1 cellular context compared by ENCODE assay signal in genomic region chr6:73394577-73395354, GRCh38.
TF ChIP-seq lines count a peak whose summit lies in the region.

DDX43 (plus strand) TSS chr6:73394828; CDS start chr6:73394906, 78 bp downstream.

TF ChIP-seq in SK-N-SH, 30 proteins besides CTCF, POLR2A, EP300 and RAD21 (continued from another document):
- TF ChIP-seq CHD2 (IDR thresholded peaks at IDR 0.05; ENCODE audit: low read length, partially characterized antibody): no peak
- no peak for TF ChIP-seq NFIC (IDR thresholded peaks at IDR 0.05; ENCODE audit: borderline replicate concordance)
- TF ChIP-seq MAX (IDR thresholded peaks at IDR 0.05; ENCODE audit: low read depth): no peak
- TF ChIP-seq FOSL2 (IDR thresholded peaks at IDR 0.05; ENCODE audit: borderline replicate concordance, low read depth): no peak
- no peak for TF ChIP-seq RFX5 (IDR thresholded peaks at IDR 0.05; ENCODE audit: low read length)
